Comparison of ENCODE assay signal across 8 cellular contexts in the genomic region with DNA sequence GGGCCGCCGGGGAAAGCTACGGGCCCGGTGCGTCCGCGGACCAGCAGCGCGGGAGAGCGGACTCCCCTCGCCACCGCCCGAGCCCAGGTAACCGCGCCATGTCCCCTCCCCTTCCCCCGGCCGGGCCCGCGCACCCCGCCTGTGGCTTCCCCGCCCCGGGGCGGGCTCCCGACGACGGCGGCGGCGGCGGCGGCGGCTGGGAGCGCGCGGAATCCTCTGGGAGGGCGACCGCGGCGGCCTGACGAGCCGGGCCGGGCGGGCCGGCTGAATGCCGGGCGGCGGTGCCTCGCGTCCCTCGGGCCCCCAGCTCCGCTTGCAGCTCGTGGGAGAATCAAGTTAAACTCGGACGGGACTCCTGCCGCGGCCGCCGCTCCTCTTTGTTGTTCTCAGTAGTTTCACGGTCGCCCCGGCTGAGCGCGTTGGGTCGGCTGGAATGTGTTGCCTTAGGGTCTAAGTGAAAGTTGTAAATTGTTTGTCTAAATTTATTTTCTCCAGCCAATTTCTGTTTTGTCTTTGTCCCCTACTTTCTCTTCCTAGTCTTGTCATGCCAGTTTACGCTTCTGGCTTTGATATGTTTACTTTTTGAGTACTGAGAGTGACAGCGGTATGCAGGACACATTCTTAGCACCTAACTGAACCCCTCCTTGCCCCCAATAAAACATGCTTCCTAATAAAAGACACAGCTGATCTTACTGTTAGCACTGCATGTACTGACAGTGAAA. TPM values are rescaled to one million over a fixed set of nuclear protein-coding genes. Genes with fewer than 3 reads are reported as not detected.
DNase-seq lines count a peak whose midpoint lies in the region; ATAC-seq and TF ChIP-seq lines count a peak whose summit lies in the region.

No MANE protein-coding gene starts in this region.

- H3K4me2 ChIP-seq in parathyroid adenoma (ENCODE audit: low read length) = peak overlapping the region; percentile 95

- no peaks in the 10 kb centered on the region for H3K36me3 Mint-ChIP-seq in activated naive CD8-positive, alpha-beta T cell

- H3K9ac ChIP-seq in parathyroid adenoma = no peak overlapping the region

- H3K9me3 ChIP-seq in cardiac muscle cell (ENCODE audit: low read depth) (no peaks in the 10 kb centered on the region), parathyroid adenoma (ENCODE audit: control insufficient read depth, low read length) (no peaks in the 10 kb centered on the region), tibial artery (no peaks in the 10 kb centered on the region)

- no peaks in the 10 kb centered on the region for H3K9me3 Mint-ChIP-seq in activated naive CD8-positive, alpha-beta T cell (ENCODE audit: low read depth)

- H3K4me1 ChIP-seq in cardiac muscle cell (ENCODE audit: low read depth) (peaks cover 24% of the 10 kb centered on the region), parathyroid adenoma (peaks cover 2% of the 10 kb centered on the region), tibial artery (peaks cover 0 to 70% (median 29%) of the 10 kb centered on the region in 4 donors)

- no peak overlapping the region for H2AFZ ChIP-seq in parathyroid adenoma

- peaks cover 46% of the 10 kb centered on the region for H3K79me2 ChIP-seq in parathyroid adenoma

- H3K27ac ChIP-seq in HL-60 (replicated peaks) (peak overlapping the region; percentile 93), RWPE1 (peak overlapping the region; percentile 93), cardiac muscle cell (peak overlapping the region; percentile 99), parathyroid adenoma (peak overlapping the region; percentile 36), tibial artery (peak overlapping the region; percentile 91 to 92)

- H3K27me3 ChIP-seq in HL-60 (ENCODE audit: insufficient read depth, poor library complexity, severe bottlenecking) = no peaks in the 10 kb centered on the region
- no peaks in the 10 kb centered on the region for H3K27me3 ChIP-seq in cardiac muscle cell
- no peaks in the 10 kb centered on the region for H3K27me3 ChIP-seq in parathyroid adenoma (ENCODE audit: control insufficient read depth, insufficient read depth, low read length)
- H3K27me3 ChIP-seq in tibial artery = no peaks in the 10 kb centered on the region

- peak overlapping the region; percentile 99 for H3K4me3 Mint-ChIP-seq in activated naive CD8-positive, alpha-beta T cell

- peak; percentile 53 for ATAC-seq in GM19467 (IDR thresholded peaks at IDR 0.05; ENCODE audit: unreplicated experiment)

- H3K36me3 ChIP-seq in cardiac muscle cell (no peaks in the 10 kb centered on the region), parathyroid adenoma (ENCODE audit: control insufficient read depth, insufficient read depth, low read length) (no peaks in the 10 kb centered on the region), tibial artery (peaks cover 0 to 11% (median 0%) of the 10 kb centered on the region in 3 donors)

- peak; percentile 65 for DNase-seq in COR-L47 (lab: John Stamatoyannopoulos, UW)
- peak in 1 of 2 experiments; percentile 67 for DNase-seq in HL-60 (ENCODE audit: low read depth in 1 of 2, low spot score in 1 of 2)
- peak; percentile 46 for DNase-seq in RWPE1 (ENCODE audit: low spot score)
- peak; percentile 70 to 83 for DNase-seq in cardiac muscle cell (ENCODE audit: low read depth in 1 of 2, low spot score in 1 of 2)
- peak; percentile 61 to 86 for DNase-seq in tibial artery

- intact Hi-C loops in tibial artery (cut with DNase I; ENCODE audit: low total_unique reads) = no loop called here

- POLR2A ChIA-PET in RWPE1 (lab: Yijun Ruan, JAX; ENCODE audit: low non-redundant PET) = interaction anchor here (0.6 kb wide), 2 partner anchors 72 to 458 kb away, joined by 3 to 7 read pairs; no protein-coding TSS in a partner anchor

- CTCF ChIA-PET in RWPE1 (lab: Yijun Ruan, JAX) = interaction anchor here (0.6 to 0.7 kb wide), 3 partner anchors 154 to 198 kb away, joined by 3 to 6 read pairs (median 3); no protein-coding TSS in a partner anchor

- H3K27ac Mint-ChIP-seq in activated naive CD8-positive, alpha-beta T cell = peak overlapping the region; percentile 97

- peak overlapping the region; percentile 79 for H3K4me3 ChIP-seq in HL-60 (replicated peaks; ENCODE audit: insufficient read depth, low read length)
- H3K4me3 ChIP-seq in cardiac muscle cell = peak overlapping the region; percentile 66
- H3K4me3 ChIP-seq in parathyroid adenoma (ENCODE audit: low read depth, low read length) = peak overlapping the region; percentile 74
- H3K4me3 ChIP-seq in tibial artery = peak overlapping the region; percentile 57 to 85

- TF ChIP-seq CTCF in HL-60 (IDR thresholded peaks at IDR 0.05; ENCODE audit: insufficient read depth, low read length) (no peak), RWPE1 (conservative IDR thresholded peaks at IDR 0.05; ENCODE audit: low read depth) (no peak), cardiac muscle cell (IDR thresholded peaks at IDR 0.05; ENCODE audit: low read depth, low read length) (no peak), parathyroid adenoma (IDR thresholded peaks at IDR 0.05) (no peak), tibial artery (IDR thresholded peaks at IDR 0.05) (peak in 1 of 2 experiments; percentile 5)

- peaks cover 67% of the 10 kb centered on the region for H3K4me1 Mint-ChIP-seq in activated naive CD8-positive, alpha-beta T cell (ENCODE audit: low read depth)

- H3K27me3 Mint-ChIP-seq in activated naive CD8-positive, alpha-beta T cell = no peaks in the 10 kb centered on the region

RNA-seq across cellular contexts. Expression of a gene that starts 0.7 kb away (rescaled TPM):
- 69.4 and 72.4 TPM in 2 replicates for total RNA-seq in cardiac muscle cell
- 75.5 and 90.0 TPM in 2 replicates for polyA plus RNA-seq in cardiac muscle cell

Comparison
In these comparisons a context has a peak if more than half of its experiments do, and no peak if none do; other contexts are left out.
1. H3K27ac ChIP-seq: peak in every context shown above with its lines; median percentile 99 in cardiac muscle cell; 93 in HL-60; 93 in RWPE1; 92 in tibial artery; 36 in parathyroid adenoma.